8 cellular contexts compared by ENCODE assay signal in the genomic region with DNA sequence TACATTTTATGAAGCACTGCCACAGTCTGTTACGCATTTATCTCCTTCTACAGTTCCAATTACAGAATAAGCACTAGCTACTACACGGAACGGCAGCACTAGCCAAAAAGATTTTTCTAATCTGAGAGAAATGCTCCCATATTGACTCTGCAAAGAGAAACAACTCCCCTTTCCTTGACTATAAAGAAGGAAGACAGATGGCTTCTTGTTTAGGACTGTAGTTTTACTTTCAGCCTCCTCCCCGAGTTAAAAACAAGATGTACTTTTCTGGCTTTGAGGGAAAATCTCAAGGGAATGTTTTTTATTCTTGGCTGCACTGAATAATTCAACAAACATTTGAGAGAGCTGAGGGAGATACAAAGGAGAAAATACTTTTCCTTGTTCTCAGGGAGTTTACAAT. TPM values are rescaled to one million over a fixed set of nuclear protein-coding genes. Genes with fewer than 3 reads are reported as not detected.
DNase-seq lines count a peak whose midpoint lies in the region; ATAC-seq and TF ChIP-seq lines count a peak whose summit lies in the region.

No MANE protein-coding gene starts in this region.

- H3K4me3 ChIP-seq in colonic mucosa (no peak overlapping the region), left lung (no peak overlapping the region), transverse colon (no peak overlapping the region), PC-3 (ENCODE audit: low read length) (no peak overlapping the region)

- TF ChIP-seq CTCF in colonic mucosa (IDR thresholded peaks at IDR 0.05) (no peak), left lung (IDR thresholded peaks at IDR 0.05) (no peak), transverse colon (IDR thresholded peaks at IDR 0.05) (no peak), PC-3 (conservative IDR thresholded peaks at IDR 0.05; ENCODE audit: low read depth, low read length) (no peak)

- H3K9me3 ChIP-seq in colonic mucosa (no peaks in the 10 kb centered on the region), left lung (no peaks in the 10 kb centered on the region), transverse colon (no peaks in the 10 kb centered on the region), PC-3 (ENCODE audit: low read length) (no peaks in the 10 kb centered on the region)

- peaks cover 3% of the 10 kb centered on the region for H3K27me3 Mint-ChIP-seq in activated naive CD4-positive, alpha-beta T cell treated with anti-CD3 and anti-CD28 coated beads, Interleukin-2, amount 50 U/mL, for 24 hours
- H3K27me3 Mint-ChIP-seq in activated naive CD8-positive, alpha-beta T cell treated with anti-CD3 and anti-CD28 coated beads, Interleukin-2, amount 50 U/mL, for 24 hours = peaks cover 21% of the 10 kb centered on the region

- POLR2A ChIA-PET in PC-3 (lab: Charles Lee; ENCODE audit: unreplicated experiment) = no interaction called here

- H3K27ac Mint-ChIP-seq in activated naive CD4-positive, alpha-beta T cell treated with anti-CD3 and anti-CD28 coated beads, Interleukin-2, amount 50 U/mL, for 24 hours = no peak overlapping the region
- no peak overlapping the region for H3K27ac Mint-ChIP-seq in activated naive CD8-positive, alpha-beta T cell treated with anti-CD3 and anti-CD28 coated beads, Interleukin-2, amount 50 U/mL, for 24 hours

- no peaks in the 10 kb centered on the region for H3K9me3 Mint-ChIP-seq in activated naive CD4-positive, alpha-beta T cell treated with anti-CD3 and anti-CD28 coated beads, Interleukin-2, amount 50 U/mL, for 24 hours
- no peaks in the 10 kb centered on the region for H3K9me3 Mint-ChIP-seq in activated naive CD8-positive, alpha-beta T cell treated with anti-CD3 and anti-CD28 coated beads, Interleukin-2, amount 50 U/mL, for 24 hours

- peaks cover 23% of the 10 kb centered on the region for H3K79me2 ChIP-seq in PC-3 (ENCODE audit: low read length)

- no peak overlapping the region for H2AFZ ChIP-seq in PC-3 (ENCODE audit: low read length)

- peak overlapping the region; percentile 83 for H3K27ac ChIP-seq in colonic mucosa
- peak overlapping the region; percentile 43 to 86 for H3K27ac ChIP-seq in left lung
- peak overlapping the region; percentile 94 to 97 (median 95) for H3K27ac ChIP-seq in transverse colon
- no peak overlapping the region for H3K27ac ChIP-seq in PC-3 (ENCODE audit: low read length)

- intact Hi-C loops in colonic mucosa (cut with DNase I) = no loop called here
- intact Hi-C loops in left lung (cut with DNase I) = no loop called here
- intact Hi-C loops in transverse colon (cut with DNase I; ENCODE audit: low total_unique reads) = no loop called here
- intact Hi-C loops in PC-3 (cut with micrococcal nuclease) = no loop called here

- ATAC-seq in left lung (no peak), HG03460 (IDR thresholded peaks at IDR 0.05; ENCODE audit: unreplicated experiment) (no peak), PC-3 (no peak)
- ATAC-seq in activated naive CD8-positive, alpha-beta T cell treated with anti-CD3 and anti-CD28 coated beads, Interleukin-2, amount 50 U/mL, for 24 hours = no peak

- no peaks in the 10 kb centered on the region for H3K9me2 ChIP-seq in PC-3 (replicated peaks; ENCODE audit: low read length)

- no peaks in the 10 kb centered on the region for H3F3A ChIP-seq in PC-3 (ENCODE audit: low read length, unreplicated experiment)

- peaks cover 24% of the 10 kb centered on the region for H3K4me1 Mint-ChIP-seq in activated naive CD4-positive, alpha-beta T cell treated with anti-CD3 and anti-CD28 coated beads, Interleukin-2, amount 50 U/mL, for 24 hours
- H3K4me1 Mint-ChIP-seq in activated naive CD8-positive, alpha-beta T cell treated with anti-CD3 and anti-CD28 coated beads, Interleukin-2, amount 50 U/mL, for 24 hours = peaks cover 21% of the 10 kb centered on the region

- WGBS in transverse colon (ENCODE audit: low coverage in 1 of 2), 2 donors = 33 to 34% methylated on average over 4 of the region's 4 CpGs

- TF ChIP-seq POLR2A in transverse colon (IDR thresholded peaks at IDR 0.05) = no peak

- H3K4me3 Mint-ChIP-seq in activated naive CD4-positive, alpha-beta T cell treated with anti-CD3 and anti-CD28 coated beads, Interleukin-2, amount 50 U/mL, for 24 hours = peak overlapping the region; percentile 23
- H3K4me3 Mint-ChIP-seq in activated naive CD8-positive, alpha-beta T cell treated with anti-CD3 and anti-CD28 coated beads, Interleukin-2, amount 50 U/mL, for 24 hours = no peak overlapping the region

- H3K36me3 ChIP-seq in colonic mucosa (no peaks in the 10 kb centered on the region), left lung (no peaks in the 10 kb centered on the region), transverse colon (no peaks in the 10 kb centered on the region), PC-3 (ENCODE audit: low read depth, low read length) (no peaks in the 10 kb centered on the region)

- no peak overlapping the region for H3K9ac ChIP-seq in colonic mucosa (ENCODE audit: low read depth in 2 of 2, low read length in 2 of 2)
- no peak overlapping the region for H3K9ac ChIP-seq in PC-3 (ENCODE audit: low read length)

- DNase-seq in activated naive CD4-positive, alpha-beta T cell treated with anti-CD3 and anti-CD28 coated beads, Interleukin-2, amount 50 U/mL, for 16 hours = no peak
- DNase-seq in colonic mucosa (no peak), left lung (no peak), transverse colon (no peak), PC-3 (no peak)
- DNase-seq in activated naive CD8-positive, alpha-beta T cell treated with anti-CD3 and anti-CD28 coated beads, Interleukin-2, amount 50 U/mL, for 24 hours = no peak

- no peak for TF ChIP-seq EP300 in transverse colon (IDR thresholded peaks at IDR 0.05; ENCODE audit: low read depth)

- H3K4me1 ChIP-seq in colonic mucosa (peaks cover 6% of the 10 kb centered on the region), left lung (peaks cover 11 to 28% of the 10 kb centered on the region in 2 donors), transverse colon (peaks cover 4 to 43% (median 28%) of the 10 kb centered on the region in 4 donors), PC-3 (ENCODE audit: insufficient read depth, low read length) (peaks cover 14% of the 10 kb centered on the region)

- no peaks in the 10 kb centered on the region for H3K36me3 Mint-ChIP-seq in activated naive CD4-positive, alpha-beta T cell treated with anti-CD3 and anti-CD28 coated beads, Interleukin-2, amount 50 U/mL, for 24 hours
- no peaks in the 10 kb centered on the region for H3K36me3 Mint-ChIP-seq in activated naive CD8-positive, alpha-beta T cell treated with anti-CD3 and anti-CD28 coated beads, Interleukin-2, amount 50 U/mL, for 24 hours (ENCODE audit: low read depth)

- CTCF ChIA-PET in PC-3 (lab: Charles Lee) = no interaction called here

- BruUV-seq in PC-3 (replicated peaks; lab: Mats Ljungman, UMichigan) = no TSS peak

- H4K20me1 ChIP-seq in PC-3 (ENCODE audit: low read length) = no peaks in the 10 kb centered on the region

- no peak overlapping the region for H3K4me2 ChIP-seq in PC-3 (ENCODE audit: low read length)

- H3K27me3 ChIP-seq in colonic mucosa (no peaks in the 10 kb centered on the region), left lung (no peaks in the 10 kb centered on the region), transverse colon (no peaks in the 10 kb centered on the region), PC-3 (ENCODE audit: low read length) (no peaks in the 10 kb centered on the region)

- in situ Hi-C loops in transverse colon (cut with MboI; ENCODE audit: low pct_ligation_motif_present in 1 of 4, low pct_unique_long_range_greater_than_20kb in 1 of 4, low sequenced_read_pairs in 3 of 4) = loop anchor here in 1 of 4 donors (10.0 kb wide), 1 partner anchor 318 kb away; the partner anchor contains the start of gene ABCA1

RNA-seq across cellular contexts. Expression of gene SLC44A1, which starts 1.9 kb away (rescaled TPM):
- 100 to 1,000 TPM; 151 to 180 TPM for total RNA-seq in colonic mucosa
- total RNA-seq in left lung = 10 to 100 TPM; 58.0 to 73.5 TPM
- 10 to 100 TPM; 39.3 to 94.1 (median 58.3) TPM for total RNA-seq in transverse colon
- total RNA-seq in PC-3 (2014; rRNA removed) = 15.3 and 16.1 TPM in 2 replicates
